ENCODE assay signal across 1 cellular context in genomic region chr19:5214902-5215301, GRCh38.
TF ChIP-seq lines count a peak whose summit lies in the region.

No MANE protein-coding gene starts in this region.

TF ChIP-seq in IMR-90, 13 proteins besides CTCF, POLR2A, EP300 and RAD21 (continued from another document):
- TF ChIP-seq BHLHE40 (IDR thresholded peaks at IDR 0.05; ENCODE audit: low read depth, low read length): no peak
